In genomic region chr2:120231564-120231973, GRCh38 we compare ENCODE assay signal across 8 cellular contexts. TPM values are rescaled to one million over a fixed set of nuclear protein-coding genes. Genes with fewer than 3 reads are reported as not detected.
DNase-seq lines count a peak whose midpoint lies in the region; ATAC-seq and TF ChIP-seq lines count a peak whose summit lies in the region.

No MANE protein-coding gene starts in this region.

- peak; percentile 22 for ATAC-seq in GM18867 (IDR thresholded peaks at IDR 0.05; ENCODE audit: unreplicated experiment)
- peak; percentile 11 for ATAC-seq in HG02943 (IDR thresholded peaks at IDR 0.05; ENCODE audit: low read depth, unreplicated experiment)

- TF ChIP-seq CTCF in nephron progenitor cell (IDR thresholded peaks at IDR 0.05): no peak

- no peaks in the 10 kb centered on the region for H3K9me3 ChIP-seq in skeletal muscle tissue (ENCODE audit: control insufficient read depth in 3 of 3, low read length in 3 of 3)

- peak overlapping the region; percentile 50 for H3K27ac ChIP-seq in skeletal muscle tissue (ENCODE audit: low read depth, low read length)

- no peaks in the 10 kb centered on the region for H3K36me3 ChIP-seq in skeletal muscle tissue (ENCODE audit: control insufficient read depth in 3 of 3, insufficient read depth in 3 of 3, low read length in 3 of 3)

- intact Hi-C loops in activated naive CD4-positive, alpha-beta T cell treated with anti-CD3 and anti-CD28 coated beads for 36 hours (cut with micrococcal nuclease): loop anchor here (5.0 kb wide), 3 partner anchors 534 to 1416 kb away; partner anchors contain the start of genes CLASP1 and RNU4ATAC

- peak overlapping the region; percentile 94 for H3K27ac Mint-ChIP-seq in activated naive CD4-positive, alpha-beta T cell treated with anti-CD3 and anti-CD28 coated beads for 36 hours
- no peak overlapping the region for H3K27ac Mint-ChIP-seq in nephron progenitor cell

- H3K4me1 Mint-ChIP-seq in activated naive CD4-positive, alpha-beta T cell treated with anti-CD3 and anti-CD28 coated beads for 36 hours (ENCODE audit: low read depth): peaks cover 51% of the 10 kb centered on the region
- H3K4me1 Mint-ChIP-seq in nephron progenitor cell: peaks cover 48% of the 10 kb centered on the region

- H3K4me1 ChIP-seq in skeletal muscle tissue (ENCODE audit: control insufficient read depth in 3 of 3, insufficient read depth in 3 of 3, low read length in 3 of 3): peaks cover 4 to 26% (median 11%) of the 10 kb centered on the region in 3 donors

- peak overlapping the region; percentile 82 for H3K4me3 Mint-ChIP-seq in activated naive CD4-positive, alpha-beta T cell treated with anti-CD3 and anti-CD28 coated beads for 36 hours
- no peak overlapping the region for H3K4me3 Mint-ChIP-seq in nephron progenitor cell

- CTCF ChIA-PET in activated naive CD4-positive, alpha-beta T cell treated with anti-CD3 and anti-CD28 coated beads for 36 hours (lab: Charles Lee): interaction anchor here (1.3 to 4.0 kb wide), 4 partner anchors 25 to 471 kb away, joined by 3 to 37 read pairs (median 6); no protein-coding TSS in a partner anchor

- H3K9ac ChIP-seq in skeletal muscle tissue (ENCODE audit: low read depth in 1 of 3, low read length in 3 of 3): peak overlapping the region in 2 of 3 donors; percentile 74 to 84

- H3K4me3 ChIP-seq in skeletal muscle tissue (ENCODE audit: low read length in 3 of 3): peak overlapping the region; percentile 72 to 77 (median 74)

- no peak for DNase-seq in activated naive CD4-positive, alpha-beta T cell treated with anti-CD3 and anti-CD28 coated beads for 36 hours
- DNase-seq in ureter (ENCODE audit: low spot score): no peak
- DNase-seq in NCI-H774 (lab: John Stamatoyannopoulos, UW): no peak
- no peak for DNase-seq in OCI-M1 (lab: John Stamatoyannopoulos, UW)
- no peak for DNase-seq in nephron progenitor cell

- peaks cover 2% of the 10 kb centered on the region for H3K9me3 Mint-ChIP-seq in activated naive CD4-positive, alpha-beta T cell treated with anti-CD3 and anti-CD28 coated beads for 36 hours
- H3K9me3 Mint-ChIP-seq in nephron progenitor cell: no peaks in the 10 kb centered on the region

- peaks cover 0 to 4% (median 0%) of the 10 kb centered on the region in 3 donors for H3K27me3 ChIP-seq in skeletal muscle tissue (ENCODE audit: control insufficient read depth in 3 of 3, insufficient read depth in 3 of 3, low read length in 3 of 3)

- no peaks in the 10 kb centered on the region for H3K27me3 Mint-ChIP-seq in activated naive CD4-positive, alpha-beta T cell treated with anti-CD3 and anti-CD28 coated beads for 36 hours (ENCODE audit: low read depth)
- H3K27me3 Mint-ChIP-seq in nephron progenitor cell (ENCODE audit: low read depth, poor library complexity): peaks cover 31% of the 10 kb centered on the region

- H3K36me3 Mint-ChIP-seq in activated naive CD4-positive, alpha-beta T cell treated with anti-CD3 and anti-CD28 coated beads for 36 hours (ENCODE audit: low read depth): no peaks in the 10 kb centered on the region
- no peaks in the 10 kb centered on the region for H3K36me3 Mint-ChIP-seq in nephron progenitor cell (ENCODE audit: low read depth)

RNA-seq across cellular contexts. Expression of gene TMEM185B, which starts 8.4 kb away (rescaled TPM):
- total RNA-seq in activated naive CD4-positive, alpha-beta T cell treated with anti-CD3 and anti-CD28 coated beads for 36 hours: 10 to 100 TPM; 11.4 to 12.2 TPM
- total RNA-seq in skeletal muscle tissue (16.7 TPM), ureter (35.9 TPM)

RNA-seq across cellular contexts. Expression of gene RALB, which starts 21.1 kb away (rescaled TPM):
- total RNA-seq in activated naive CD4-positive, alpha-beta T cell treated with anti-CD3 and anti-CD28 coated beads for 36 hours: 10 to 100 TPM; 16.4 to 19.3 TPM
- total RNA-seq in skeletal muscle tissue (36.0 TPM), ureter (50.5 TPM)
